Comparison of ENCODE assay signal across 8 cellular contexts in the genomic region with DNA sequence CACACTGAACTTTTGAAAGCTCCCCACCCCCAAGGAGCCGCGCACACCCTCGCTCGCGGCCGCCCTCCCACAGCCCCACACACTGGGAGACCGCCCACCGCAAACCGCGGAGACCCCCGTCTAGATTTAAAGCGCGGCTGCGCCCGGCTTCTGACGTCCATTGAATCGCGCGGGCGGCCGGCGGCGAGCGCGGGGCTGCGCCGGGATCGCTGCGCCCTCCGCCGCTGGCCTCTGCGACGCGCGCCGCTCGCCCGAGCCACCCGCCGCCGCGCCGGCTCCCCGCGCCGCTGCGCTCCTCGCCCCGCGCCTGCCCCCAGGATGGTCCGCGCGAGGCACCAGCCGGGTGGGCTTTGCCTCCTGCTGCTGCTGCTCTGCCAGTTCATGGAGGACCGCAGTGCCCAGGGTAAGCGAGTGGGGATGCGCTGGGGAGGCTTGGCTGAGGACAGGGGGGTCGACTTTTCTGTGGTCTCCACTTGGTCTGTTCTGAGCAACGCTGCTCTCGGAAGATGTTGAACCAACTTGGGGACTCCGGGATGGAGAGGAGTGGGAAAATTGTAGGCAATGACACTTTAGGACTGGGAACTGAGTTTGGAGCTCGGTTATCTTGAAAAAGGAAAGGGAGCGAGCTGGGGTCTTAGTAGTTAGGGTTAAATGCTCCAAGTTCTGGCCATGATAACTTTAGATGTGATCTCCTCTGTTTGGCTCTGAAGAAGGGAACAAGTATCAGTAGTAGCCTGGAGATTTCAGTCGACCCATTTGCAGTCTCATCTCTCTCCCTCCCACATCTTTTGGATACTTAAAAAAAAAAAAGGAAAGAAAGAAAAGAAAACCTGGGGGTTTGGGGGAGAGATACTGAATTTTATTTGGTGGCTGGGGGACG. TPM values are rescaled to one million over a fixed set of nuclear protein-coding genes. Genes with fewer than 3 reads are reported as not detected.
DNase-seq lines count a peak whose midpoint lies in the region; ATAC-seq and TF ChIP-seq lines count a peak whose summit lies in the region.

A gene with protein sequence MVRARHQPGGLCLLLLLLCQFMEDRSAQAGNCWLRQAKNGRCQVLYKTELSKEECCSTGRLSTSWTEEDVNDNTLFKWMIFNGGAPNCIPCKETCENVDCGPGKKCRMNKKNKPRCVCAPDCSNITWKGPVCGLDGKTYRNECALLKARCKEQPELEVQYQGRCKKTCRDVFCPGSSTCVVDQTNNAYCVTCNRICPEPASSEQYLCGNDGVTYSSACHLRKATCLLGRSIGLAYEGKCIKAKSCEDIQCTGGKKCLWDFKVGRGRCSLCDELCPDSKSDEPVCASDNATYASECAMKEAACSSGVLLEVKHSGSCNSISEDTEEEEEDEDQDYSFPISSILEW (plus strand): TSS at position 156 of the 880 bp plus-strand sequence. CDS start 163 bp downstream, at position 319.

- TF ChIP-seq CTCF in Peyer's patch (IDR thresholded peaks at IDR 0.05) = no peak
- TF ChIP-seq CTCF in type B pancreatic cell (conservative IDR thresholded peaks at IDR 0.05) = no peak

- peak within 1 kb of the TSS; percentile 93 for H3K4me3 Mint-ChIP-seq in type B pancreatic cell

- H3K9me3 ChIP-seq in Peyer's patch (no peaks in the 10 kb centered on the region), mesenchymal stem cell (ENCODE audit: control insufficient read depth, low read length) (no peaks in the 10 kb centered on the region)

- H3K4me3 ChIP-seq in Peyer's patch (peak within 1 kb of the TSS; percentile 37 to 61 (median 55)), mesenchymal stem cell (ENCODE audit: insufficient read depth in 1 of 2, low read depth in 1 of 2, low read length in 2 of 2) (peak within 1 kb of the TSS; percentile 59 to 83)

- H2AFZ ChIP-seq in mesenchymal stem cell (ENCODE audit: low read depth, low read length) = peak within 1 kb of the TSS; percentile 83

- H3K36me3 Mint-ChIP-seq in type B pancreatic cell = no peaks in the 10 kb centered on the region

- H3K27me3 Mint-ChIP-seq in type B pancreatic cell = peaks cover 80% of the 10 kb centered on the region

- H3K14ac ChIP-seq in mesenchymal stem cell (ENCODE audit: low read length in 2 of 2) = peak within 1 kb of the TSS in 1 of 2 experiments; percentile 37

- peak within 1 kb of the TSS; percentile 81 for H3K27ac Mint-ChIP-seq in type B pancreatic cell

- under 1% methylated on average over 55 of the region's 65 CpGs for WGBS in mesenchymal stem cell

- H3K18ac ChIP-seq in mesenchymal stem cell (ENCODE audit: low read depth in 1 of 2, low read length in 2 of 2) = peak within 1 kb of the TSS in 1 of 2 experiments; percentile 89

- ATAC-seq in activated CD4-positive, CD25-positive, alpha-beta regulatory T cell treated with anti-CD3 and anti-CD28 coated beads, Interleukin-2, amount 50 U/mL, for 24 hours = no peak

- H2BK5ac ChIP-seq in mesenchymal stem cell (ENCODE audit: low read depth, low read length, poor library complexity, severe bottlenecking) = no peak within 1 kb of the TSS

- H3K23ac ChIP-seq in mesenchymal stem cell (ENCODE audit: low read length in 2 of 2) = peak within 1 kb of the TSS in 1 of 2 experiments; percentile 90

- H3K27ac ChIP-seq in Peyer's patch = peak within 1 kb of the TSS; percentile 47 to 76 (median 60)
- no peak within 1 kb of the TSS for H3K27ac ChIP-seq in mesenchymal stem cell (ENCODE audit: low read length, poor library complexity, severe bottlenecking)

- no peak within 1 kb of the TSS for H2AK5ac ChIP-seq in mesenchymal stem cell (ENCODE audit: low read length, severe bottlenecking)

- no peak within 1 kb of the TSS for H3K4ac ChIP-seq in mesenchymal stem cell (ENCODE audit: low read depth in 1 of 2, low read length in 2 of 2)

- H3K4me2 ChIP-seq in mesenchymal stem cell (ENCODE audit: low read length, poor library complexity, severe bottlenecking) = peak within 1 kb of the TSS; percentile 91

- peak within 1 kb of the TSS; percentile 60 for H4K8ac ChIP-seq in mesenchymal stem cell (ENCODE audit: low read length)

- H3K27me3 ChIP-seq in Peyer's patch (no peaks in the 10 kb centered on the region), mesenchymal stem cell (ENCODE audit: control insufficient read depth in 1 of 2, insufficient read depth in 1 of 2, low read length in 2 of 2) (no peaks in the 10 kb centered on the region)

- DNase-seq in NCI-H82 (lab: John Stamatoyannopoulos, UW) (peak; percentile 56), NCI-H82 treated with DMSO at 0.1 percent for 48 hours (lab: John Stamatoyannopoulos, UW; ENCODE audit: unreplicated experiment) (no peak), Peyer's patch (no peak), ecto neural progenitor cell (ENCODE audit: low spot score) (peak; percentile 81), mesenchymal stem cell (peak; percentile 57), type B pancreatic cell (ENCODE audit: extremely low spot score, unreplicated experiment) (peak; percentile 71)
- no peak for DNase-seq in activated CD4-positive, CD25-positive, alpha-beta regulatory T cell treated with anti-CD3 and anti-CD28 coated beads, Interleukin-2, amount 50 U/mL, for 72 hours

- peak within 1 kb of the TSS in 1 of 2 experiments; percentile 82 for H2BK12ac ChIP-seq in mesenchymal stem cell (ENCODE audit: low read length in 2 of 2)

- H3K4me1 Mint-ChIP-seq in type B pancreatic cell (ENCODE audit: unreplicated experiment) = peaks cover 18% of the 10 kb centered on the region

- H2BK15ac ChIP-seq in mesenchymal stem cell (ENCODE audit: low read depth, poor library complexity, severe bottlenecking) = peak within 1 kb of the TSS; percentile 79

- peak within 1 kb of the TSS; percentile 6 for H4K91ac ChIP-seq in mesenchymal stem cell (ENCODE audit: low read length)

- H3K4me1 ChIP-seq in Peyer's patch (peaks cover 0 to 28% (median 3%) of the 10 kb centered on the region in 4 donors), mesenchymal stem cell (ENCODE audit: control insufficient read depth, insufficient read depth, low read depth, low read length) (peaks cover 12% of the 10 kb centered on the region)

- H3K9ac ChIP-seq in mesenchymal stem cell (ENCODE audit: low read length) = peak within 1 kb of the TSS; percentile 97

- H3K9me3 Mint-ChIP-seq in type B pancreatic cell = no peaks in the 10 kb centered on the region

- H3K79me1 ChIP-seq in mesenchymal stem cell (replicated peaks; ENCODE audit: low read length, poor library complexity, severe bottlenecking) = peaks cover 2% of the 10 kb centered on the region

- H2BK120ac ChIP-seq in mesenchymal stem cell (ENCODE audit: low read depth, low read length) = peak within 1 kb of the TSS; percentile 83

- TF ChIP-seq POLR2A in Peyer's patch (IDR thresholded peaks at IDR 0.05) = no peak

- H3K36me3 ChIP-seq in Peyer's patch = no peaks in the 10 kb centered on the region
- peaks cover 0 to 25% of the 10 kb centered on the region in 2 experiments for H3K36me3 ChIP-seq in mesenchymal stem cell (ENCODE audit: control insufficient read depth in 1 of 2, insufficient read depth in 2 of 2, low read depth in 1 of 2, low read length in 2 of 2)

RNA-seq across cellular contexts. Expression of the gene that starts here (rescaled TPM):
- total RNA-seq in Peyer's patch = 10 to 100 TPM in 2 of 4 donors, 1 to 10 TPM in 2; 3.5 to 47.0 (median 10.9) TPM
- 7.0 TPM for polyA plus RNA-seq in mesenchymal stem cell (2013, experiment 1 of 2)
- polyA plus RNA-seq in mesenchymal stem cell (2013, experiment 2 of 2) = 8.1 TPM
- 2.5 and 7.6 TPM in 2 replicates for total RNA-seq in type B pancreatic cell (ENCODE audit: low replicate concordance)

Comparison
In these comparisons a context has a peak if more than half of its experiments do, and no peak if none do; other contexts are left out.
1. DNase-seq: peak in NCI-H82 (single experiment), ecto neural progenitor cell (single experiment), mesenchymal stem cell (single experiment) and type B pancreatic cell (single experiment); none in NCI-H82 treated with DMSO at 0.1 percent for 48 hours (single experiment), Peyer's patch (0 of 3) and activated CD4-positive, CD25-positive, alpha-beta regulatory T cell treated with anti-CD3 and anti-CD28 coated beads, Interleukin-2, amount 50 U/mL, for 72 hours (single experiment).